ENCODE assay signal across 8 cellular contexts in the genomic region with DNA sequence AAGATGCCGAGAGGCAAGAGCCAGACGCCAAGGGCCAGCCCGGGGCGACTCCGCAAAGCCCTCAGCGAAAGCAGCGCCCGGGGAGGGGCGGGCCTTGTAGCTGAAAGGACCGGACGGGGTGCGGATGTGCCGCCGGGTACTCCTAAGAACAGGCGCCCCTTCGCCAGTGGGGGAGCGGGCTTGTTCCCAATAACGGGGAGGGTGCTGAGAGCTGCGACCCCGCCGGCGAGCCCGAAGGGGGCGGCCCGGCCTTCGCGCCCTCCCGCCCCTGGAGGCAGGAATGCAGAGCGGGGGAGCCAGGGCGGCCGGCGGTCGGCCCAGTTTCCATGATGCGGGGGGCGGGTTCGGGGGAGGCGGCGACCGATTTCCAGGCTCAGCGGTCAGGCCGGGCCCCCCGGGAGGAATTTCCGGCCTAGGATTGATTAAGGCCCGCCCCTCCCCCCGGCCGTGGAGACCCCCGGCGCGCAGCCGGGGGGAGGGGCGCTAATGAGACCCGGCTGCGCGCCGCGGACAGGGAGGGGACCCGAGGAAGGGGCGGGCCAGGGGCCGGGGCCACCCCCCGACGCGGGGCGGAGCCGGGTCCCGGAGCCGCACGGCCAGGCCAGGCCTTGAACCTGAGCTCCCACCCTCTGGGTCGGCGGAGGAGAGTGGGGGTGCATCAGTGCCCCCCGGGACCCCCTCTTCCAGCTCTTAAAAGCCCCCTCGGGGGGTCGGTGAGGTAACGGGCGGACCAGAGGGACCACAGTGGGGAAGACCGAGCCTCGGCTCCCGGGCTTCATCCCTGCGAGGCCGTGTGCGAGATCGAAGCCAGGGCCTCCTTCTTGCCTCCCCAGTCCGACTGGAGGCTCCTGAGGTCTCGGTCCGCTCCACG. TPM values are rescaled to one million over a fixed set of nuclear protein-coding genes. Genes with fewer than 3 reads are reported as not detected.
DNase-seq lines count a peak whose midpoint lies in the region; ATAC-seq and TF ChIP-seq lines count a peak whose summit lies in the region.

No MANE protein-coding gene starts in this region.

- H3K9me3 Mint-ChIP-seq in natural killer cell, result no peaks in the 10 kb centered on the region

- intact Hi-C loops in natural killer cell (cut with micrococcal nuclease), result loop anchor here (5.0 kb wide), 1 partner anchor 242 kb away; no protein-coding TSS in a partner anchor

- ATAC-seq in natural killer cell (peak; percentile 64 to 67 (median 66)), HG02852 (IDR thresholded peaks at IDR 0.05; ENCODE audit: unreplicated experiment) (no peak)

- TF ChIP-seq CTCF in natural killer cell (IDR thresholded peaks at IDR 0.05), result no peak

- peaks cover 8 to 18% of the 10 kb centered on the region in 2 donors for H3K4me1 Mint-ChIP-seq in natural killer cell

- peaks cover 8 to 15% of the 10 kb centered on the region in 2 donors for H3K27me3 Mint-ChIP-seq in natural killer cell (ENCODE audit: low read depth in 2 of 2)

- no peaks in the 10 kb centered on the region for H3K36me3 Mint-ChIP-seq in natural killer cell

- peak overlapping the region in 1 of 2 donors; percentile 76 for H3K27ac Mint-ChIP-seq in natural killer cell

- in situ Hi-C loops in G401 (cut with HindIII; ENCODE audit: low sequenced_read_pairs), result no loop called here

- DNase-seq in G401 (ENCODE audit: low spot score), result peak; percentile 17
- peak; percentile 0 for DNase-seq in NCI-H774 (lab: John Stamatoyannopoulos, UW)
- DNase-seq in activated T-cell treated with anti-CD3 and anti-CD28 coated beads, Interleukin-2, amount 50 U/mL, for 48 hours, result peak; percentile 81 to 84
- DNase-seq in fibroblast of gingiva (ENCODE audit: low read depth), result peak; percentile 92
- DNase-seq in natural killer cell, result peak; percentile 62
- peak; percentile 62 for DNase-seq in stromal cell of bone marrow (ENCODE audit: low read depth)
- no peak for DNase-seq in NCI-H2171 treated with DMSO at 0.1 percent for 48 hours (lab: John Stamatoyannopoulos, UW)

- H3K4me3 Mint-ChIP-seq in natural killer cell, result peak overlapping the region; percentile 92

RNA-seq across cellular contexts. Expression of gene TMEM200B, which starts 0.9 kb away (rescaled TPM):
- total RNA-seq in G401 (2014; rRNA removed; shearing (Covaris generic)), result 18.4 and 21.2 TPM in 2 replicates
- not detected for total RNA-seq in natural killer cell

RNA-seq across cellular contexts. Expression of gene SRSF4, which starts 57.1 kb away (rescaled TPM):
- total RNA-seq in G401 (2014; rRNA removed; shearing (Covaris generic)), result 34.1 and 39.5 TPM in 2 replicates
- 100 to 1,000 TPM in 2 of 3 donors, 10 to 100 TPM in 1; 90.2 to 114 (median 101) TPM for total RNA-seq in natural killer cell

Comparison
In these comparisons a context has a peak if more than half of its experiments do, and no peak if none do; other contexts are left out.
1. RNA of gene TMEM200B, which starts 0.9 kb away (total RNA-seq): 18.4 to 21.2 TPM in G401; not detected in natural killer cell; every median in the first group is over 10 times any median in the second.